ENCODE assay signal across 2 cellular contexts in the genomic region with DNA sequence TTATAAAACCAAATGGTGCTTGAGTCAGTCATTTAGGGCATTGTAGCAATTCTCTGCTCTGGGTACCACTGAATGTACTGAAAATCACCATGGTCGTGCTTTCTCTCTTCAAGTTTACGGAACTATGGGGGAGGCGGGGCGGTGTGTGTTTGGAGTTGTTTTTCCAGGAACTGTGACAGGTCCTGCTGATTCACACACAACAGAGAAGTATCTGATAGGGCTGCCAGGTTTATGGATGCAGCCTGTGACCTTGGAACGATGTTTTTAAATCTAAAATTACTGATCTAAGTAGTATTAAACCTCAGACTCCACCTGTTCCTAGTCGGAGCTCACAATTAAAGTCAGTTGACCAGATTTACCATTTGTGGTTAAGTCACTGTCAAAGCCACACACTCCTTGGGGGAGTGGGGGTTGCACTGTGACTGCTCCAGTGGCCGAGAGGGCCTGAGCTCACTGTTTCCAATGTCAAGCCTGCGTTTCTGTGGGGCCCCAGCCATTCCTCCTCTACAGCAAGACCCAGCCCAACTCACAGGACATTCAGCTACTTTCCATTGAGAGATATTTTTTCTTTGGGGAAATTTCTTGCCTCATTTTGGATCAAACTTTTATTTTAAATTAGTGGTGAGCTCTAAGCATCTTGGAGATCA.
TF ChIP-seq lines count a peak whose summit lies in the region.

No MANE protein-coding gene starts in this region.

TF ChIP-seq in GM23338, 12 proteins besides CTCF, POLR2A, EP300 and RAD21 (continues in another document):
- TF ChIP-seq CREB1 (CRISPR knock-in tag; IDR thresholded peaks at IDR 0.05; ENCODE audit: low read depth) = no peak
- TF ChIP-seq, protein P1, sequence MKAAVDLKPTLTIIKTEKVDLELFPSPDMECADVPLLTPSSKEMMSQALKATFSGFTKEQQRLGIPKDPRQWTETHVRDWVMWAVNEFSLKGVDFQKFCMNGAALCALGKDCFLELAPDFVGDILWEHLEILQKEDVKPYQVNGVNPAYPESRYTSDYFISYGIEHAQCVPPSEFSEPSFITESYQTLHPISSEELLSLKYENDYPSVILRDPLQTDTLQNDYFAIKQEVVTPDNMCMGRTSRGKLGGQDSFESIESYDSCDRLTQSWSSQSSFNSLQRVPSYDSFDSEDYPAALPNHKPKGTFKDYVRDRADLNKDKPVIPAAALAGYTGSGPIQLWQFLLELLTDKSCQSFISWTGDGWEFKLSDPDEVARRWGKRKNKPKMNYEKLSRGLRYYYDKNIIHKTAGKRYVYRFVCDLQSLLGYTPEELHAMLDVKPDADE (IDR thresholded peaks at IDR 0.05) = no peak
- no peak for TF ChIP-seq ZNF331 (CRISPR knock-in tag; IDR thresholded peaks at IDR 0.05; ENCODE audit: low read depth)
- TF ChIP-seq, protein P2, sequence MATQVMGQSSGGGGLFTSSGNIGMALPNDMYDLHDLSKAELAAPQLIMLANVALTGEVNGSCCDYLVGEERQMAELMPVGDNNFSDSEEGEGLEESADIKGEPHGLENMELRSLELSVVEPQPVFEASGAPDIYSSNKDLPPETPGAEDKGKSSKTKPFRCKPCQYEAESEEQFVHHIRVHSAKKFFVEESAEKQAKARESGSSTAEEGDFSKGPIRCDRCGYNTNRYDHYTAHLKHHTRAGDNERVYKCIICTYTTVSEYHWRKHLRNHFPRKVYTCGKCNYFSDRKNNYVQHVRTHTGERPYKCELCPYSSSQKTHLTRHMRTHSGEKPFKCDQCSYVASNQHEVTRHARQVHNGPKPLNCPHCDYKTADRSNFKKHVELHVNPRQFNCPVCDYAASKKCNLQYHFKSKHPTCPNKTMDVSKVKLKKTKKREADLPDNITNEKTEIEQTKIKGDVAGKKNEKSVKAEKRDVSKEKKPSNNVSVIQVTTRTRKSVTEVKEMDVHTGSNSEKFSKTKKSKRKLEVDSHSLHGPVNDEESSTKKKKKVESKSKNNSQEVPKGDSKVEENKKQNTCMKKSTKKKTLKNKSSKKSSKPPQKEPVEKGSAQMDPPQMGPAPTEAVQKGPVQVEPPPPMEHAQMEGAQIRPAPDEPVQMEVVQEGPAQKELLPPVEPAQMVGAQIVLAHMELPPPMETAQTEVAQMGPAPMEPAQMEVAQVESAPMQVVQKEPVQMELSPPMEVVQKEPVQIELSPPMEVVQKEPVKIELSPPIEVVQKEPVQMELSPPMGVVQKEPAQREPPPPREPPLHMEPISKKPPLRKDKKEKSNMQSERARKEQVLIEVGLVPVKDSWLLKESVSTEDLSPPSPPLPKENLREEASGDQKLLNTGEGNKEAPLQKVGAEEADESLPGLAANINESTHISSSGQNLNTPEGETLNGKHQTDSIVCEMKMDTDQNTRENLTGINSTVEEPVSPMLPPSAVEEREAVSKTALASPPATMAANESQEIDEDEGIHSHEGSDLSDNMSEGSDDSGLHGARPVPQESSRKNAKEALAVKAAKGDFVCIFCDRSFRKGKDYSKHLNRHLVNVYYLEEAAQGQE (IDR thresholded peaks at IDR 0.05; ENCODE audit: unreplicated experiment) = no peak
- TF ChIP-seq, protein P3, sequence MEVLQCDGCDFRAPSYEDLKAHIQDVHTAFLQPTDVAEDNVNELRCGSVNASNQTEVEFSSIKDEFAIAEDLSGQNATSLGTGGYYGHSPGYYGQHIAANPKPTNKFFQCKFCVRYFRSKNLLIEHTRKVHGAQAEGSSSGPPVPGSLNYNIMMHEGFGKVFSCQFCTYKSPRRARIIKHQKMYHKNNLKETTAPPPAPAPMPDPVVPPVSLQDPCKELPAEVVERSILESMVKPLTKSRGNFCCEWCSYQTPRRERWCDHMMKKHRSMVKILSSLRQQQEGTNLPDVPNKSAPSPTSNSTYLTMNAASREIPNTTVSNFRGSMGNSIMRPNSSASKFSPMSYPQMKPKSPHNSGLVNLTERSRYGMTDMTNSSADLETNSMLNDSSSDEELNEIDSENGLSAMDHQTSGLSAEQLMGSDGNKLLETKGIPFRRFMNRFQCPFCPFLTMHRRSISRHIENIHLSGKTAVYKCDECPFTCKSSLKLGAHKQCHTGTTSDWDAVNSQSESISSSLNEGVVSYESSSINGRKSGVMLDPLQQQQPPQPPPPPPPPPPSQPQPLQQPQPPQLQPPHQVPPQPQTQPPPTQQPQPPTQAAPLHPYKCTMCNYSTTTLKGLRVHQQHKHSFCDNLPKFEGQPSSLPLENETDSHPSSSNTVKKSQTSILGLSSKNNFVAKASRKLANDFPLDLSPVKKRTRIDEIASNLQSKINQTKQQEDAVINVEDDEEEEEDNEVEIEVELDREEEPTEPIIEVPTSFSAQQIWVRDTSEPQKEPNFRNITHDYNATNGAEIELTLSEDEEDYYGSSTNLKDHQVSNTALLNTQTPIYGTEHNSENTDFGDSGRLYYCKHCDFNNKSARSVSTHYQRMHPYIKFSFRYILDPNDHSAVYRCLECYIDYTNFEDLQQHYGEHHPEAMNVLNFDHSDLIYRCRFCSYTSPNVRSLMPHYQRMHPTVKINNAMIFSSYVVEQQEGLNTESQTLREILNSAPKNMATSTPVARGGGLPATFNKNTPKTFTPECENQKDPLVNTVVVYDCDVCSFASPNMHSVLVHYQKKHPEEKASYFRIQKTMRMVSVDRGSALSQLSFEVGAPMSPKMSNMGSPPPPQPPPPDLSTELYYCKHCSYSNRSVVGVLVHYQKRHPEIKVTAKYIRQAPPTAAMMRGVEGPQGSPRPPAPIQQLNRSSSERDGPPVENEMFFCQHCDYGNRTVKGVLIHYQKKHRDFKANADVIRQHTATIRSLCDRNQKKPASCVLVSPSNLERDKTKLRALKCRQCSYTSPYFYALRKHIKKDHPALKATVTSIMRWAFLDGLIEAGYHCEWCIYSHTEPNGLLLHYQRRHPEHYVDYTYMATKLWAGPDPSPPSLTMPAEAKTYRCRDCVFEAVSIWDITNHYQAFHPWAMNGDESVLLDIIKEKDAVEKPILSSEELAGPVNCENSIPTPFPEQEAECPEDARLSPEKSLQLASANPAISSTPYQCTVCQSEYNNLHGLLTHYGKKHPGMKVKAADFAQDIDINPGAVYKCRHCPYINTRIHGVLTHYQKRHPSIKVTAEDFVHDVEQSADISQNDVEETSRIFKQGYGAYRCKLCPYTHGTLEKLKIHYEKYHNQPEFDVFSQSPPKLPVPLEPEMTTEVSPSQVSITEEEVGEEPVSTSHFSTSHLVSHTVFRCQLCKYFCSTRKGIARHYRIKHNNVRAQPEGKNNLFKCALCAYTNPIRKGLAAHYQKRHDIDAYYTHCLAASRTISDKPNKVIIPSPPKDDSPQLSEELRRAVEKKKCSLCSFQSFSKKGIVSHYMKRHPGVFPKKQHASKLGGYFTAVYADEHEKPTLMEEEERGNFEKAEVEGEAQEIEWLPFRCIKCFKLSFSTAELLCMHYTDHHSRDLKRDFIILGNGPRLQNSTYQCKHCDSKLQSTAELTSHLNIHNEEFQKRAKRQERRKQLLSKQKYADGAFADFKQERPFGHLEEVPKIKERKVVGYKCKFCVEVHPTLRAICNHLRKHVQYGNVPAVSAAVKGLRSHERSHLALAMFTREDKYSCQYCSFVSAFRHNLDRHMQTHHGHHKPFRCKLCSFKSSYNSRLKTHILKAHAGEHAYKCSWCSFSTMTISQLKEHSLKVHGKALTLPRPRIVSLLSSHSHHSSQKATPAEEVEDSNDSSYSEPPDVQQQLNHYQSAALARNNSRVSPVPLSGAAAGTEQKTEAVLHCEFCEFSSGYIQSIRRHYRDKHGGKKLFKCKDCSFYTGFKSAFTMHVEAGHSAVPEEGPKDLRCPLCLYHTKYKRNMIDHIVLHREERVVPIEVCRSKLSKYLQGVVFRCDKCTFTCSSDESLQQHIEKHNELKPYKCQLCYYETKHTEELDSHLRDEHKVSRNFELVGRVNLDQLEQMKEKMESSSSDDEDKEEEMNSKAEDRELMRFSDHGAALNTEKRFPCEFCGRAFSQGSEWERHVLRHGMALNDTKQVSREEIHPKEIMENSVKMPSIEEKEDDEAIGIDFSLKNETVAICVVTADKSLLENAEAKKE (CRISPR knock-in tag; IDR thresholded peaks at IDR 0.05) = no peak
- TF ChIP-seq EZH2 (IDR thresholded peaks at IDR 0.05; ENCODE audit: low read depth, unreplicated experiment) = no peak
- TF ChIP-seq POLR2AphosphoS5 (IDR thresholded peaks at IDR 0.05; ENCODE audit: low read depth) = no peak
- TF ChIP-seq EZH2phosphoT487 (IDR thresholded peaks at IDR 0.05; ENCODE audit: unreplicated experiment) = no peak

TF ChIP-seq in SK-N-SH, 30 proteins besides CTCF, POLR2A, EP300 and RAD21:
- TF ChIP-seq NRF1 (IDR thresholded peaks at IDR 0.05; ENCODE audit: low read depth, low read length) (no peak), GABPA (IDR thresholded peaks at IDR 0.05; ENCODE audit: low read depth) (no peak), SMC3 (IDR thresholded peaks at IDR 0.05; ENCODE audit: low read depth, low read length) (no peak), USF2 (IDR thresholded peaks at IDR 0.05; ENCODE audit: borderline replicate concordance, low read depth, low read length) (no peak), TAF1 (IDR thresholded peaks at IDR 0.05; ENCODE audit: borderline replicate concordance, low read depth, low read length) (no peak), GATA2 (CRISPR knock-in tag; IDR thresholded peaks at IDR 0.05) (no peak), NFIC (IDR thresholded peaks at IDR 0.05; ENCODE audit: borderline replicate concordance) (no peak), FOSL2 (IDR thresholded peaks at IDR 0.05; ENCODE audit: borderline replicate concordance, low read depth) (no peak), PBX3 (IDR thresholded peaks at IDR 0.05) (no peak), ZBTB33 (IDR thresholded peaks at IDR 0.05; ENCODE audit: borderline replicate concordance, low read depth) (no peak), RXRA (IDR thresholded peaks at IDR 0.05; ENCODE audit: borderline replicate concordance, low read depth) (no peak), FOXJ3 (CRISPR knock-in tag; IDR thresholded peaks at IDR 0.05) (no peak), POLR2AphosphoS5 (IDR thresholded peaks at IDR 0.05; ENCODE audit: low read depth, low read length) (no peak), JUND (IDR thresholded peaks at IDR 0.05) (no peak), TCF12 (IDR thresholded peaks at IDR 0.05) (no peak), RFX5 (IDR thresholded peaks at IDR 0.05; ENCODE audit: low read length) (no peak), MXI1 (IDR thresholded peaks at IDR 0.05; ENCODE audit: low read depth, low read length) (no peak), IRF3 (IDR thresholded peaks at IDR 0.05; ENCODE audit: low read depth, low read length) (no peak)
- TF ChIP-seq, protein P2 (IDR thresholded peaks at IDR 0.05; ENCODE audit: low read depth, low read length) = no peak
